ENCODE assay signal across 8 cellular contexts in the genomic region with DNA sequence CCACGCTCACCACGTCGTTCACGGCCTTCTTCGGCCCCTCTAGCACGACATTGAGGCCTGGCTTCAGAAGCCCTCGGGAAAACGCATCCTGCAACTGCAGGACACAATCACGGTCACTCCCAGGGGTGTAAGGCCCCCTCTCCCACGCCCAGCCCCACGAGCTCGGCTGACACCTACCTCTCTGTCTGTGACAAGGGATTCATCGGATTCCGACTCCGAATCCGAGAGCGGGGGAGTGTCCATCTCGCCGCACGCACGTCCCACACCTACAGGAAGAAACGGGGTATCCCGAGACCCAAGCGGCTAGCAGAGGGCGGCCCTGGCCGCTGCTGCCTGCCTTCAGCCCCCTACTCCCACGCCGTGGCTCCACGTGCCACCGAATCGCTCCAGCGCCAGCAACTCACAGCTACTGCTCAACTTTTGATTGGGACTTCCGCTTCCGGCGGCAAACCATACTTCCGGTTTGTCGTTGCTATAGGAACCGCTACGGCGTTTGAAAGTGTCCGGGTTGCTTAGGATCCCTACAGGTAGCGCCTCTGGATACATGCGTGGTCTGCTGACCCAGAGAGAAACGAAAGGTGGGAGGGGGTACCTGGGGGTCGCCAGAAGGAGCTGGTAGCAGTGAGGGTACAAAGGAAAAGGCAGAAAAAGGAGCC. TPM values are rescaled to one million over a fixed set of nuclear protein-coding genes. Genes with fewer than 3 reads are reported as not detected.
A peak's percentile ranks its signal among the peaks of the same experiment; 100 is the strongest.
DNase-seq lines count a peak whose midpoint lies in the region; ATAC-seq and TF ChIP-seq lines count a peak whose summit lies in the region.

Gene CFAP57, plus strand, starts transcription at position 455 of the 656 bp plus-strand sequence. CDS start 424 bp downstream, outside the sequence.
Gene EBNA1BP2, minus strand, starts transcription at position 415 of the 656 bp plus-strand sequence. Its CDS starts 172 bp downstream, at position 243.

- H2AFZ ChIP-seq in DND-41 (ENCODE audit: low read depth, low read length) (peak within 1 kb of the TSS; percentile 95), KMS-11 (ENCODE audit: low read depth) (peak within 1 kb of the TSS; percentile 89; the same call in 1 of the 2 replicates), fibroblast of lung (ENCODE audit: low read length) (peak within 1 kb of the TSS; percentile 89)

- H3K79me2 ChIP-seq in DND-41 (ENCODE audit: insufficient read depth, low read length) (peaks cover 23% of the 10 kb centered on the region), KMS-11 (ENCODE audit: insufficient read depth, low read depth) (peaks cover 17% of the 10 kb centered on the region), fibroblast of lung (ENCODE audit: control insufficient read depth, insufficient read depth, low read length) (peaks cover 28% of the 10 kb centered on the region)

- peak within 1 kb of the TSS; percentile 93 to 99 (median 98) for H3K27ac Mint-ChIP-seq in naive B cell

- peak within 1 kb of the TSS; percentile 95 to 100 (median 99) for H3K4me3 Mint-ChIP-seq in naive B cell

- ATAC-seq in DND-41 (ENCODE audit: insufficient read depth, low read depth), result peak; percentile 89
- ATAC-seq in GM21825 (IDR thresholded peaks at IDR 0.05; ENCODE audit: unreplicated experiment), result peak; percentile 87
- ATAC-seq in naive B cell (ENCODE audit: low read depth in 2 of 2), result peak; percentile 91 to 93

- TF ChIP-seq CTCF in DND-41 (IDR thresholded peaks at IDR 0.05; ENCODE audit: borderline replicate concordance, extremely low read depth, low read length, poor library complexity, severe bottlenecking) (no peak), KMS-11 (conservative IDR thresholded peaks at IDR 0.05; ENCODE audit: low read depth, low read length) (no peak), fibroblast of lung (conservative IDR thresholded peaks at IDR 0.05 in 1 of 2, IDR thresholded peaks at IDR 0.05 in 1 of 2; ENCODE audit: low read depth in 1 of 2, low read length in 2 of 2) (no peak)

- H3K4me1 Mint-ChIP-seq in naive B cell, result peaks cover 19 to 27% (median 24%) of the 10 kb centered on the region in 3 donors

- H3K4me2 ChIP-seq in DND-41 (ENCODE audit: insufficient read depth, low read length), result peak within 1 kb of the TSS; percentile 93
- H3K4me2 ChIP-seq in KMS-11, result peak within 1 kb of the TSS; percentile 88
- peak within 1 kb of the TSS; percentile 94 for H3K4me2 ChIP-seq in fibroblast of lung (ENCODE audit: extremely low read depth, insufficient read depth, low read length)

- DNase-seq in DND-41, result peak; percentile 92
- DNase-seq in activated T-cell treated with anti-CD3 and anti-CD28 coated beads, Interleukin-2, amount 50 U/mL, for 48 hours, result peak; percentile 95
- DNase-seq in fibroblast of lung (ENCODE audit: low read depth in 2 of 2), result peak; percentile 91 to 94
- DNase-seq in naive B cell, result peak; percentile 92
- peak; percentile 78 to 89 for DNase-seq in stimulated activated CD8-positive, alpha-beta memory T cell treated with anti-CD3 and anti-CD28 coated beads, Interleukin-7, amount 100 ng/mL, for 48 hours (ENCODE audit: extremely low read depth in 1 of 2, low read depth in 1 of 2)

- H3K27me3 Mint-ChIP-seq in naive B cell, result peaks cover 8 to 21% (median 21%) of the 10 kb centered on the region in 3 donors

- peaks cover 9% of the 10 kb centered on the region for H3K27me3 ChIP-seq in DND-41 (ENCODE audit: insufficient read depth, low read length, poor library complexity)
- H3K27me3 ChIP-seq in KMS-11 (ENCODE audit: insufficient read depth, low read depth), result no peaks in the 10 kb centered on the region
- H3K27me3 ChIP-seq in fibroblast of lung (ENCODE audit: control insufficient read depth, insufficient read depth, low read length), result peaks cover 5% of the 10 kb centered on the region

- H3K9ac ChIP-seq in DND-41 (ENCODE audit: low read depth, low read length), result peak within 1 kb of the TSS; percentile 71
- peak within 1 kb of the TSS; percentile 79 for H3K9ac ChIP-seq in KMS-11
- H3K9ac ChIP-seq in fibroblast of lung (ENCODE audit: insufficient read depth, low read length), result peak within 1 kb of the TSS; percentile 68

- H3K9me3 Mint-ChIP-seq in naive B cell, result no peaks in the 10 kb centered on the region

- H4K20me1 ChIP-seq in DND-41 (ENCODE audit: insufficient read depth, low read length) (peaks cover 3% of the 10 kb centered on the region; the same call in 1 of the 2 replicates), KMS-11 (ENCODE audit: insufficient read depth) (no peaks in the 10 kb centered on the region), fibroblast of lung (ENCODE audit: control insufficient read depth, extremely low read depth, insufficient read depth, low read length) (no peaks in the 10 kb centered on the region)

- H3K36me3 ChIP-seq in DND-41 (ENCODE audit: insufficient read depth, low read length) (peaks cover 41% of the 10 kb centered on the region), KMS-11 (ENCODE audit: insufficient read depth) (peaks cover 7% of the 10 kb centered on the region; the same call in 1 of the 2 replicates), fibroblast of lung (ENCODE audit: control insufficient read depth, insufficient read depth, low read length) (peaks cover 14% of the 10 kb centered on the region)

- H3K4me1 ChIP-seq in DND-41 (ENCODE audit: insufficient read depth, low read length) (peaks cover 26% of the 10 kb centered on the region), KMS-11 (ENCODE audit: low read depth, poor library complexity, severe bottlenecking) (peaks cover 16% of the 10 kb centered on the region), fibroblast of lung (ENCODE audit: control insufficient read depth, extremely low read depth, insufficient read depth, low read length) (peaks cover 2% of the 10 kb centered on the region)

- peak within 1 kb of the TSS; percentile 72 to 90 for H3K4me3 ChIP-seq in DND-41 (ENCODE audit: low read depth in 1 of 2, low read length in 2 of 2)
- no peak within 1 kb of the TSS for H3K4me3 ChIP-seq in KMS-11 (IDR thresholded peaks at IDR 0.05; ENCODE audit: insufficient read depth, low read depth, low read length)
- peak within 1 kb of the TSS; percentile 77 to 97 (median 90) for H3K4me3 ChIP-seq in fibroblast of lung (replicated peaks in 1 of 4; ENCODE audit: control extremely low read depth in 1 of 4, insufficient read depth in 1 of 4, low read depth in 3 of 4, low read length in 4 of 4)

- no peaks in the 10 kb centered on the region for H3K9me3 ChIP-seq in DND-41 (ENCODE audit: insufficient read depth, low read length, severe bottlenecking)
- no peaks in the 10 kb centered on the region for H3K9me3 ChIP-seq in fibroblast of lung (ENCODE audit: control insufficient read depth, insufficient read depth, low read depth, low read length)

- peaks cover 26 to 29% of the 10 kb centered on the region in 2 donors for H3K36me3 Mint-ChIP-seq in naive B cell

- H3K27ac ChIP-seq in DND-41 (ENCODE audit: low read length) (peak within 1 kb of the TSS; percentile 72), KMS-11 (peak within 1 kb of the TSS; percentile 32), fibroblast of lung (ENCODE audit: insufficient read depth, low read length) (peak within 1 kb of the TSS; percentile 72)

TF ChIP-seq in PFSK-1, 5 proteins besides CTCF, POLR2A, EP300 and RAD21:
- TF ChIP-seq FOXP2 (optimal IDR thresholded peaks at IDR 0.05; ENCODE audit: borderline replicate concordance, extremely low read depth, extremely low read length, insufficient read depth) (no peak), POLR2AphosphoS5 (IDR thresholded peaks at IDR 0.05; ENCODE audit: low read depth, low read length) (peak; percentile 78), SIN3A (IDR thresholded peaks at IDR 0.05; ENCODE audit: borderline replicate concordance, insufficient read depth, low read length) (peak; percentile 86; the same call in 1 of the 2 replicates), TAF1 (IDR thresholded peaks at IDR 0.05; ENCODE audit: borderline replicate concordance, insufficient read depth, low read length) (peak; percentile 87; the same call in 1 of the 2 replicates)

RNA-seq across cellular contexts. Expression of gene CFAP57, which starts in this region (rescaled TPM):
- not detected for polyA plus RNA-seq in PFSK-1 (2012; ENCODE audit: insufficient read length, low read depth)
- total RNA-seq in fibroblast of lung, result under 0.01 and 0.17 TPM in 2 replicates
- polyA plus RNA-seq in fibroblast of lung (0.09 and 0.22 TPM in 2 replicates), naive B cell (ENCODE audit: low read depth in 6 of 6) (1 to 10 TPM in 1 of 6 donors, under 1 TPM in 5; 0.13 to 1.0 (median 0.24) TPM)
- polyA plus RNA-seq in fibroblast of lung (2012), result 0.09 and 0.15 TPM in 2 replicates
- polyA minus RNA-seq in fibroblast of lung (ENCODE audit: low replicate concordance), result not detected in 2 replicates

RNA-seq across cellular contexts. Expression of gene EBNA1BP2, which starts in this region (rescaled TPM):
- polyA plus RNA-seq in PFSK-1 (2012; ENCODE audit: insufficient read length, low read depth), result 104 TPM
- 39.1 and 44.4 TPM in 2 replicates for total RNA-seq in fibroblast of lung
- polyA plus RNA-seq in fibroblast of lung, result 52.4 and 81.5 TPM in 2 replicates
- polyA plus RNA-seq in fibroblast of lung (2012), result 69.1 and 104 TPM in 2 replicates
- polyA minus RNA-seq in fibroblast of lung (ENCODE audit: low replicate concordance), result 22.7 and 35.2 TPM in 2 replicates
- 10 to 100 TPM; 50.6 to 64.8 (median 57.0) TPM for polyA plus RNA-seq in naive B cell (ENCODE audit: low read depth in 6 of 6)
